ENCODE assay signal across 1 cellular context in genomic region chr9:68844623-68845612, GRCh38.
A peak's percentile ranks its signal among the peaks of the same experiment; 100 is the strongest.
TF ChIP-seq lines count a peak whose summit lies in the region.

No MANE protein-coding gene starts in this region.

TF ChIP-seq in K562, 482 proteins besides CTCF, POLR2A, EP300 and RAD21 (continued from another document):
- peak in 1 of 2 experiments; percentile 44; a peak in 1 of 4 replicates for TF ChIP-seq MAZ (CRISPR knock-in tag; conservative IDR thresholded peaks at IDR 0.05 in 1 of 2, IDR thresholded peaks at IDR 0.05 in 1 of 2)
- TF ChIP-seq, protein P1, sequence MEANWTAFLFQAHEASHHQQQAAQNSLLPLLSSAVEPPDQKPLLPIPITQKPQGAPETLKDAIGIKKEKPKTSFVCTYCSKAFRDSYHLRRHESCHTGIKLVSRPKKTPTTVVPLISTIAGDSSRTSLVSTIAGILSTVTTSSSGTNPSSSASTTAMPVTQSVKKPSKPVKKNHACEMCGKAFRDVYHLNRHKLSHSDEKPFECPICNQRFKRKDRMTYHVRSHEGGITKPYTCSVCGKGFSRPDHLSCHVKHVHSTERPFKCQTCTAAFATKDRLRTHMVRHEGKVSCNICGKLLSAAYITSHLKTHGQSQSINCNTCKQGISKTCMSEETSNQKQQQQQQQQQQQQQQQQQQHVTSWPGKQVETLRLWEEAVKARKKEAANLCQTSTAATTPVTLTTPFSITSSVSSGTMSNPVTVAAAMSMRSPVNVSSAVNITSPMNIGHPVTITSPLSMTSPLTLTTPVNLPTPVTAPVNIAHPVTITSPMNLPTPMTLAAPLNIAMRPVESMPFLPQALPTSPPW (CRISPR knock-in tag; IDR thresholded peaks at IDR 0.05), result peak; percentile 24; the same call in 1 of the 2 replicates
- no peak for TF ChIP-seq HDAC6 (IDR thresholded peaks at IDR 0.05; ENCODE audit: low read depth, low read length)
